In the genomic region with DNA sequence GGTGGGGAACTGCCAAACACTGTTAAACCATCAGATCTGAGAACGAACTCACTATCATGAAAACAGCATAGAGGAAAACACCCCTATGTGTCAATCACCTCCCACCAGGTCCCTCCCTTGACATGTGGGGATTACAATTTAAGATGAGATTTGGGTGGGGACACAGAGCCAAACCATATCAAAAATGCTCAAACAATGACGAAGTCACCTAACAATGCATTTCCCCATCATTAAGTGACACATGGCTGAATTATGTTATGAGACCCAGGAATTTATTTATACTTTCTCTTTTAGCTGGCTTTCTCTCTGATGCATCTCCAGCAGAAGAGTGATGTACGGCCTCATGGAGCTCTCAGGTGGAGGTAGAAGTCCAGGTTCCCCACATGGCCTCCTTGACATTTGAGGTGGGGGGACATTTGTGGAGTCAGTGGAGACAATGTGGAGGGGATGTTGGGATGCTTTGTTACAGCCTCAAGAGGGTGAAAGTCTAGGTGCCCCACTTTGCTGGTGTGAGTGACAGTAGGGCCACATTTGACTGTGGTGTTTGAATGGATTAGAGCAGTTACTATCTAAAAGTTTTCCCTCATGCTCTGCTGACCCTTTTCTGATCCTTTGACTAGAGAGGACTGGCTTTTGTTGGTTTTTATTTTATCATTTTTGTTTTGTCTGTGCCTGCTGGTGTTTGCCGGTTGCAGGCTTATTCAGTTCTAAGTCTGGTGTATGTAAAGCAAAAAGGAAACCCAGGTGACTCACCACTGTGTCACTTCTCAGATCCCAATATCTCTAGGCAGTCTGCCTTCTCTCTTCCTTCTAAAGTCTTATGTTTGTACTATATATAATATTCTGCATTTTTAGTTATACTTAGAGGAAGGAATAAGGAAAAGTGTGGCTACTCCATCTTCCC, we compare ENCODE assay signal across 1 cellular context.
TF ChIP-seq lines count a peak whose summit lies in the region.

No MANE protein-coding gene starts in this region.

TF ChIP-seq in IMR-90, 13 proteins besides CTCF, POLR2A, EP300 and RAD21:
- no peak for TF ChIP-seq MAFK (IDR thresholded peaks at IDR 0.05; ENCODE audit: low read depth, low read length)
- no peak for TF ChIP-seq USF2 (IDR thresholded peaks at IDR 0.05; ENCODE audit: low read depth, low read length)
- TF ChIP-seq CHD1 (IDR thresholded peaks at IDR 0.05; ENCODE audit: low read depth, low read length), result no peak
- TF ChIP-seq, protein P1, sequence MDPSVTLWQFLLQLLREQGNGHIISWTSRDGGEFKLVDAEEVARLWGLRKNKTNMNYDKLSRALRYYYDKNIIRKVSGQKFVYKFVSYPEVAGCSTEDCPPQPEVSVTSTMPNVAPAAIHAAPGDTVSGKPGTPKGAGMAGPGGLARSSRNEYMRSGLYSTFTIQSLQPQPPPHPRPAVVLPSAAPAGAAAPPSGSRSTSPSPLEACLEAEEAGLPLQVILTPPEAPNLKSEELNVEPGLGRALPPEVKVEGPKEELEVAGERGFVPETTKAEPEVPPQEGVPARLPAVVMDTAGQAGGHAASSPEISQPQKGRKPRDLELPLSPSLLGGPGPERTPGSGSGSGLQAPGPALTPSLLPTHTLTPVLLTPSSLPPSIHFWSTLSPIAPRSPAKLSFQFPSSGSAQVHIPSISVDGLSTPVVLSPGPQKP (IDR thresholded peaks at IDR 0.05; ENCODE audit: borderline replicate concordance, low read depth, low read length), result no peak
- peak; percentile 64; the same call in 1 of the 2 replicates for TF ChIP-seq CEBPB (IDR thresholded peaks at IDR 0.05; ENCODE audit: low read depth, low read length)
- TF ChIP-seq NFE2L2 (IDR thresholded peaks at IDR 0.05; ENCODE audit: low read depth, low read length), result no peak
- TF ChIP-seq RCOR1 (IDR thresholded peaks at IDR 0.05; ENCODE audit: insufficient replicate concordance, low read length), result no peak
- TF ChIP-seq RFX5 (IDR thresholded peaks at IDR 0.05; ENCODE audit: low read depth, low read length), result no peak
- no peak for TF ChIP-seq MAZ (IDR thresholded peaks at IDR 0.05; ENCODE audit: borderline replicate concordance, low read depth, low read length)
- TF ChIP-seq BHLHE40 (IDR thresholded peaks at IDR 0.05; ENCODE audit: low read depth, low read length), result no peak
- no peak for TF ChIP-seq SMC3 (IDR thresholded peaks at IDR 0.05; ENCODE audit: low read depth, low read length)
- peak; percentile 78 for TF ChIP-seq FOS (IDR thresholded peaks at IDR 0.05; ENCODE audit: low read depth, low read length)
- TF ChIP-seq MXI1 (IDR thresholded peaks at IDR 0.05; ENCODE audit: borderline replicate concordance, low read depth, low read length), result no peak
